In genomic region chr6:44222486-44222986, GRCh38 we compare ENCODE assay signal across 8 cellular contexts. TPM values are rescaled to one million over a fixed set of nuclear protein-coding genes. Genes with fewer than 3 reads are reported as not detected.
DNase-seq lines count a peak whose midpoint lies in the region; TF ChIP-seq lines count a peak whose summit lies in the region.

No MANE protein-coding gene starts in this region.

- H3K4me3 ChIP-seq in HUES6 (ENCODE audit: low read depth, low read length) = peak overlapping the region; percentile 80
- peak overlapping the region; percentile 68 to 81 (median 75) for H3K4me3 ChIP-seq in breast epithelium
- no peak overlapping the region for H3K4me3 ChIP-seq in mucosa of stomach (ENCODE audit: low read length)

- no peak for TF ChIP-seq POLR2A in breast epithelium (IDR thresholded peaks at IDR 0.05)

- H3K27me3 ChIP-seq in HUES6 (ENCODE audit: control insufficient read depth, insufficient read depth, low read length) (no peaks in the 10 kb centered on the region), breast epithelium (no peaks in the 10 kb centered on the region), mucosa of stomach (ENCODE audit: control insufficient read depth, insufficient read depth, low read length) (no peaks in the 10 kb centered on the region)

- H3K27ac ChIP-seq in 22Rv1 (peak overlapping the region; percentile 79), HUES6 (ENCODE audit: low read depth, low read length) (no peak overlapping the region), breast epithelium (peak overlapping the region; percentile 98 to 99)

- H3K4me1 ChIP-seq in HUES6 (ENCODE audit: control insufficient read depth, insufficient read depth, low read length) (peaks cover 67% of the 10 kb centered on the region), breast epithelium (peaks cover 8 to 46% of the 10 kb centered on the region in 2 donors), mucosa of stomach (ENCODE audit: control insufficient read depth, insufficient read depth, low read length) (peaks cover 85% of the 10 kb centered on the region)

- intact Hi-C loops in breast epithelium (cut with DNase I; ENCODE audit: low total_unique reads) = no loop called here

- H3K36me3 ChIP-seq in HUES6 (ENCODE audit: control insufficient read depth, insufficient read depth, low read length) (no peaks in the 10 kb centered on the region), breast epithelium (no peaks in the 10 kb centered on the region), mucosa of stomach (ENCODE audit: control insufficient read depth, insufficient read depth, low read length) (no peaks in the 10 kb centered on the region)

- no peaks in the 10 kb centered on the region for H3K9me3 ChIP-seq in HUES6 (ENCODE audit: control insufficient read depth, insufficient read depth, low read depth, low read length)
- H3K9me3 ChIP-seq in breast epithelium = no peaks in the 10 kb centered on the region
- no peaks in the 10 kb centered on the region for H3K9me3 ChIP-seq in mucosa of stomach (ENCODE audit: control insufficient read depth, low read length)

- DNase-seq in breast epithelium (ENCODE audit: low spot score in 2 of 2) (no peak), GM19238 (ENCODE audit: insufficient read length, low spot score) (no peak), DMS79 (lab: John Stamatoyannopoulos, UW) (no peak), COLO668 (lab: John Stamatoyannopoulos, UW; ENCODE audit: unreplicated experiment) (no peak), NCI-H226 (no peak)

- TF ChIP-seq CTCF in 22Rv1 (IDR thresholded peaks at IDR 0.05) = no peak
- TF ChIP-seq CTCF in breast epithelium (IDR thresholded peaks at IDR 0.05) = no peak

- H3K9ac ChIP-seq in HUES6 (ENCODE audit: low read length) = peak overlapping the region; percentile 10
- peak overlapping the region; percentile 41 for H3K9ac ChIP-seq in mucosa of stomach (ENCODE audit: low read length)

RNA-seq across cellular contexts. Expression of gene SLC29A1, which starts 0.9 kb away (rescaled TPM):
- 100 to 1,000 TPM; 106 to 140 (median 110) TPM for total RNA-seq in breast epithelium

RNA-seq across cellular contexts. Expression of gene MYMX, which starts 5.8 kb away (rescaled TPM):
- total RNA-seq in breast epithelium = 1 to 10 TPM in 2 of 3 donors, under 1 TPM in 1; 0.88 to 3.4 (median 2.9) TPM

RNA-seq across cellular contexts. Expression of gene HSP90AB1, which starts 24.4 kb away (rescaled TPM):
- total RNA-seq in breast epithelium = 100 to 1,000 TPM; 643 to 810 (median 662) TPM

RNA-seq across cellular contexts. Expression of gene SLC35B2, which starts 34.8 kb away (rescaled TPM):
- total RNA-seq in breast epithelium = 10 to 100 TPM; 32.8 to 50.5 (median 38.1) TPM

RNA-seq across cellular contexts. Expression of gene NFKBIE, which starts 42.8 kb away (rescaled TPM):
- 10 to 100 TPM in 2 of 3 donors, 1 to 10 TPM in 1; 4.0 to 25.9 (median 14.4) TPM for total RNA-seq in breast epithelium
